In the genomic region with DNA sequence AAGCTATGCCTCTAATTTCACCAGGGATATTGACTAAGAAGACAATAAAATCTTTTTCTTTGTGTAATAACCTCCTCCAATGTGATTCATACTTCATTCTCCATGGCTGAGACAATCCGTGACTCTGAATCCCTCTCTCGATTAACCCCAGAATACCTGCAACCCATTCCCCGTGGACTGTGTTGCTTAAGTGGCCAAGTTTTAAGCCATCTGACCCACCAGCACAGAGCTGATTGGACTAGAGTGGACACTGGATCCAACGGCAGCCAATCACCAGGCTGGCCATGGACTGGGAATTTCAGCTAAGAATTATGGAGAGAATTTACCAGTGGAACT, we compare ENCODE assay signal across 10 cellular contexts. TPM values are rescaled to one million over a fixed set of nuclear protein-coding genes. Genes with fewer than 3 reads are reported as not detected.
A peak's percentile ranks its signal among the peaks of the same experiment; 100 is the strongest.
DNase-seq lines count a peak whose midpoint lies in the region; ATAC-seq and TF ChIP-seq lines count a peak whose summit lies in the region.
"Had no signal": no experiment of that assay in that cellular context is flagged by ENCODE, and none has a peak within 500 bp of the region (broad histone marks: within the 10 kb centered on the region; RNA-seq: fewer than 3 reads in every experiment).

No MANE protein-coding gene starts in this region.

- H3K27me3 ChIP-seq in HUES48 (ENCODE audit: control insufficient read depth, insufficient read depth, low read length) (no peaks in the 10 kb centered on the region), brain microvascular endothelial cell (replicated peaks) (no peaks in the 10 kb centered on the region), left lung (peaks cover 0 to 7% of the 10 kb centered on the region in 2 donors)

- H3K4me1 ChIP-seq in HUES48 (ENCODE audit: control insufficient read depth, insufficient read depth, low read length) = peaks cover 25% of the 10 kb centered on the region
- H3K4me1 ChIP-seq in left lung = peaks cover 9 to 31% of the 10 kb centered on the region in 2 donors

- in situ Hi-C loops in brain microvascular endothelial cell (cut with HindIII; ENCODE audit: low pct_ligation_motif_present, low sequenced_read_pairs) = no loop called here

- H3K4me3 ChIP-seq in HUES48 (ENCODE audit: low read depth, low read length) = no peak overlapping the region
- H3K4me3 ChIP-seq in brain microvascular endothelial cell (ENCODE audit: low read depth, low read length) = no peak overlapping the region
- no peak overlapping the region for H3K4me3 ChIP-seq in left lung

- H3K27ac ChIP-seq in HUES48 (ENCODE audit: low read depth, low read length) = peak overlapping the region; percentile 91
- peak overlapping the region; percentile 68 for H3K27ac ChIP-seq in brain microvascular endothelial cell
- peak overlapping the region; percentile 34 to 70 for H3K27ac ChIP-seq in left lung
- H3K27ac ChIP-seq in substantia nigra (ENCODE audit: low read depth, low read length, poor library complexity, severe bottlenecking) = peak overlapping the region; percentile 80

- no peaks in the 10 kb centered on the region for H3K9me3 ChIP-seq in HUES48 (ENCODE audit: control insufficient read depth, insufficient read depth, low read length)
- H3K9me3 ChIP-seq in left lung = no peaks in the 10 kb centered on the region

- H3K36me3 ChIP-seq in HUES48 (ENCODE audit: control insufficient read depth, insufficient read depth, low read length) = no peaks in the 10 kb centered on the region
- no peaks in the 10 kb centered on the region for H3K36me3 ChIP-seq in brain microvascular endothelial cell (replicated peaks)
- H3K36me3 ChIP-seq in left lung = peaks cover 0 to 19% of the 10 kb centered on the region in 2 donors

- ATAC-seq in left lung (no peak), GM19452 (IDR thresholded peaks at IDR 0.05; ENCODE audit: unreplicated experiment) (no peak), HG02798 (IDR thresholded peaks at IDR 0.05; ENCODE audit: poor library complexity, unreplicated experiment) (no peak)

- H3K9ac ChIP-seq in HUES48 (ENCODE audit: low read depth, low read length) = no peak overlapping the region

- intact Hi-C loops in left lung (cut with DNase I) = no loop called here

- DNase-seq in brain microvascular endothelial cell (peak; percentile 54), left lung (no peak), substantia nigra (lab: John Stamatoyannopoulos, UW) (peak in 1 of 49 donors; percentile 32), HK-2 (ENCODE audit: unreplicated experiment) (no peak), iPS-NIHi11 (ENCODE audit: low spot score) (no peak)
- DNase-seq: activated T-cell treated with anti-CD3 and anti-CD28 coated beads, Interleukin-2, amount 50 U/mL, for 24 hours; NCI-H187 treated with DMSO at 0.1 percent for 48 hours had no signal

- no peak for TF ChIP-seq CTCF in brain microvascular endothelial cell (IDR thresholded peaks at IDR 0.05; ENCODE audit: low read depth, low read length, missing control alignments)
- TF ChIP-seq CTCF in left lung (IDR thresholded peaks at IDR 0.05) = no peak

RNA-seq across cellular contexts. Expression of gene CCIN, which starts 5.4 kb away (rescaled TPM):
- total RNA-seq in left lung = 1 to 10 TPM in 1 of 2 donors, under 1 TPM in 1; 0.67 to 1.5 TPM

RNA-seq across cellular contexts. Expression of gene CLTA, which starts 26.9 kb away (rescaled TPM):
- 100 to 1,000 TPM; 199 to 219 TPM for total RNA-seq in left lung

RNA-seq across cellular contexts. Expression of gene GLIPR2, which starts 27.3 kb away (rescaled TPM):
- total RNA-seq in left lung = 10 to 100 TPM; 47.7 to 94.5 TPM
